ENCODE assay signal across 14 cellular contexts in genomic region chr1:2408859-2409276, GRCh38.
"Had no signal": no experiment of that assay in that cellular context is flagged by ENCODE, and none has a peak within 500 bp of the region (broad histone marks: within the 10 kb centered on the region; RNA-seq: fewer than 3 reads in every experiment).

No MANE protein-coding gene starts in this region.

- H3K27ac ChIP-seq: brain microvascular endothelial cell, gastroesophageal sphincter, hepatocyte, pancreas, tibial artery, vagina had no signal

- H2AFZ ChIP-seq: hepatocyte had no signal

- H3K9me3 ChIP-seq: gastroesophageal sphincter, pancreas, tibial artery, vagina had no signal

- H3K4me3 ChIP-seq: gastroesophageal sphincter, hepatocyte, pancreas, tibial artery, vagina had no signal

- DNase-seq: activated CD4-positive, alpha-beta memory T cell treated with anti-CD3 and anti-CD28 coated beads for 36 hours; activated naive CD4-positive, alpha-beta T cell treated with Interleukin-2 at 50 U/mL for 16 hours; amniotic stem cell; brain microvascular endothelial cell; cerebellar nuclear complex; dermis blood vessel endothelial cell; naive thymus-derived CD8-positive, alpha-beta T cell; stimulated activated CD4-positive, alpha-beta T cell treated with anti-CD3 and anti-CD28 coated beads, Interleukin-15, amount 100 ng/mL, for 24 hours; stimulated activated CD4-positive, alpha-beta T cell treated with anti-CD3 and anti-CD28 coated beads, Interleukin-4, amount 100 ng/mL, for 24 hours; tibial artery had no signal

- ATAC-seq: gastroesophageal sphincter; naive thymus-derived CD8-positive, alpha-beta T cell; pancreas had no signal

- H3K4me2 ChIP-seq: hepatocyte had no signal

- H3K27me3 ChIP-seq: brain microvascular endothelial cell, gastroesophageal sphincter, hepatocyte, pancreas, tibial artery, vagina had no signal
